ENCODE assay signal across 34 cellular contexts in genomic region chr7:126988022-126988421, GRCh38.
"Had no signal": no experiment of that assay in that cellular context is flagged by ENCODE, and none has a peak within 500 bp of the region (broad histone marks: within the 10 kb centered on the region; RNA-seq: fewer than 3 reads in every experiment).

No MANE protein-coding gene starts in this region.

- H3K4me3 ChIP-seq: MG63 had no signal

- DNase-seq: Karpas-422, Kasumi-1, MG63, MM.1S, MV-4-11, NCI-H1048, NCI-H1092, NCI-H1092 treated with DMSO at 0.1 percent for 48 hours, NCI-H1105, NCI-H1105 treated with DMSO at 0.1 percent for 48 hours, NCI-H1417, NCI-H1417 treated with DMSO at 0.1 percent for 48 hours, NCI-H1436, NCI-H1436 treated with DMSO at 0.1 percent for 48 hours, NCI-H146, NCI-H1694, NCI-H1694 treated with DMSO at 0.1 percent for 48 hours, NCI-H187, NCI-H187 treated with DMSO at 0.1 percent for 48 hours, NCI-H1930, NCI-H2029, NCI-H2029 treated with DMSO at 0.1 percent for 48 hours, NCI-H2081, NCI-H2081 treated with DMSO at 0.1 percent for 48 hours, NCI-H2107, NCI-H2171, NCI-H2171 treated with DMSO at 0.1 percent for 48 hours, NCI-H2227 treated with DMSO at 0.1 percent for 48 hours, NCI-H226, NCI-H345, NCI-H446, NCI-H446 treated with DMSO at 0.1 percent for 48 hours, NCI-H510A, NCI-H510A treated with DMSO at 0.1 percent for 48 hours had no signal

- H3K27me3 ChIP-seq: MG63 had no signal

- H3K36me3 ChIP-seq: MG63 had no signal

- H3K9me3 ChIP-seq: MG63 had no signal
